2 cellular contexts compared by ENCODE assay signal in genomic region chr12:101697930-101698781, GRCh38.
TF ChIP-seq lines count a peak whose summit lies in the region.

No MANE protein-coding gene starts in this region.

TF ChIP-seq in IMR-90, 13 proteins besides CTCF, POLR2A, EP300 and RAD21:
- no peak for TF ChIP-seq ELK1 (IDR thresholded peaks at IDR 0.05; ENCODE audit: borderline replicate concordance, low read depth, low read length)
- no peak for TF ChIP-seq MAFK (IDR thresholded peaks at IDR 0.05; ENCODE audit: low read depth, low read length)
- TF ChIP-seq RFX5 (IDR thresholded peaks at IDR 0.05; ENCODE audit: low read depth, low read length): no peak
- no peak for TF ChIP-seq SMC3 (IDR thresholded peaks at IDR 0.05; ENCODE audit: low read depth, low read length)
- TF ChIP-seq RCOR1 (IDR thresholded peaks at IDR 0.05; ENCODE audit: insufficient replicate concordance, low read length): no peak
- TF ChIP-seq CEBPB (IDR thresholded peaks at IDR 0.05; ENCODE audit: low read depth, low read length): no peak
- TF ChIP-seq MAZ (IDR thresholded peaks at IDR 0.05; ENCODE audit: borderline replicate concordance, low read depth, low read length): no peak
- TF ChIP-seq BHLHE40 (IDR thresholded peaks at IDR 0.05; ENCODE audit: low read depth, low read length): no peak

TF ChIP-seq in H1, 55 proteins besides CTCF, POLR2A, EP300 and RAD21:
- TF ChIP-seq TAF1 (IDR thresholded peaks at IDR 0.05; ENCODE audit: low read depth, low read length) (0 out of 2 replicates have a peak, but pooled peaks have one; percentile 10), MAX (IDR thresholded peaks at IDR 0.05) (peak; percentile 18; the same call in 1 of the 2 replicates), KDM4A (IDR thresholded peaks at IDR 0.05; ENCODE audit: low read depth, low read length, severe bottlenecking) (peak; percentile 85), SIX5 (IDR thresholded peaks at IDR 0.05; ENCODE audit: low read depth, low read length) (no peak), EZH2 (IDR thresholded peaks at IDR 0.05; ENCODE audit: low read depth, low read length, severe bottlenecking) (no peak)
